22 cellular contexts compared by ENCODE assay signal in the genomic region with DNA sequence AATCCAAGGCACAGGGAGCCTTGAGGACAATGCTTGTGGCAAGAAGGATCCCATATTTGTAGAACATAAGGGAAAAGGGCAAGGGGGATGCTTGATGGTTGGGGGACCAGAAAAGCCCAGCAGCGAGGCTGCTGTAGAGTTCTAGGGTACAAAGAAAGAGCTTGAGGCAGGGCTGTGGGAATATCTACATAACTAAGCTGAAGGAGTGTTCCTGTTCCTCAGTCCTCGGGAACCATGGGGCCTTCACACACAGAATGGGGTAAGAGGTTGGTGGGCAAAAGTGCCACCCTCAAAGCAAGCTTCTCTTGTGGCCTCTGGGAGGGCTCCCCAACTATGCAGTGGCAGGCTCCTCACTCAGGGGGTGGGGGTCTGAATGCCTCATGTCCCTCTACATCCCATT.
"Had no signal": no experiment of that assay in that cellular context is flagged by ENCODE, and none has a peak within 500 bp of the region (broad histone marks: within the 10 kb centered on the region; RNA-seq: fewer than 3 reads in every experiment).

No MANE protein-coding gene starts in this region.

- H3K27ac Mint-ChIP-seq: mesothelial cell of epicardium; naive thymus-derived CD4-positive, alpha-beta T cell; nephron; neural progenitor cell had no signal

- ATAC-seq: left lung; naive thymus-derived CD4-positive, alpha-beta T cell; sciatic nerve; stimulated activated naive CD8-positive, alpha-beta T cell treated with anti-CD3 and anti-CD28 coated beads, Interleukin-15, amount 100 ng/mL, for 72 hours had no signal

- H3K27ac ChIP-seq: coronary artery, left lung, neural progenitor cell, prostate gland, right atrium auricular region, thyroid gland, vagina had no signal

- H3K9me3 ChIP-seq: left lung, prostate gland, thyroid gland, vagina had no signal

- H3K4me1 Mint-ChIP-seq: mesothelial cell of epicardium; nephron; neural progenitor cell; stimulated activated naive CD8-positive, alpha-beta T cell treated with anti-CD3 and anti-CD28 coated beads, Interleukin-15, amount 100 ng/mL, for 72 hours had no signal

- H3K9me3 Mint-ChIP-seq: stimulated activated naive CD8-positive, alpha-beta T cell treated with anti-CD3 and anti-CD28 coated beads, Interleukin-15, amount 100 ng/mL, for 72 hours had no signal

- H3K4me3 ChIP-seq: coronary artery, left lung, neural progenitor cell, prostate gland, right atrium auricular region, smooth muscle cell, thyroid gland, vagina had no signal

- DNase-seq: effector CD4-positive, alpha-beta T cell; kidney; left lung; mesenchymal stem cell; naive thymus-derived CD4-positive, alpha-beta T cell; stimulated activated CD4-positive, alpha-beta T cell treated with anti-CD3 and anti-CD28 coated beads, Interleukin-12 subunit alpha, Interleukin-12 subunit beta, amount 100 ng/mL, for 4 hours; stimulated activated CD4-positive, alpha-beta T cell treated with anti-CD3 and anti-CD28 coated beads, Interleukin-1b, Interleukin-23, amount 100 ng/mL, for 48 hours; stimulated activated CD4-positive, alpha-beta T cell treated with anti-CD3 and anti-CD28 coated beads, Interleukin-4, amount 100 ng/mL, for 1 hour; stimulated activated CD8-positive, alpha-beta memory T cell treated with anti-CD3 and anti-CD28 coated beads, Interleukin-4, amount 100 ng/mL, for 48 hours; stimulated activated naive CD4-positive, alpha-beta T cell; stimulated activated naive CD8-positive, alpha-beta T cell treated with anti-CD3 and anti-CD28 coated beads, Interleukin-15, amount 100 ng/mL, for 72 hours; thyroid gland; trophoblast cell had no signal

- H3K36me3 ChIP-seq: left lung, neural progenitor cell, prostate gland, right atrium auricular region, thyroid gland, vagina had no signal

- H3K27me3 ChIP-seq: left lung, right atrium auricular region, thyroid gland, vagina had no signal

- H2AFZ ChIP-seq: neural progenitor cell had no signal

- H3K4me3 Mint-ChIP-seq: mesothelial cell of epicardium; naive thymus-derived CD4-positive, alpha-beta T cell; nephron; neural progenitor cell; stimulated activated naive CD8-positive, alpha-beta T cell treated with anti-CD3 and anti-CD28 coated beads, Interleukin-15, amount 100 ng/mL, for 72 hours had no signal

- H3K36me3 Mint-ChIP-seq: mesothelial cell of epicardium, neural progenitor cell had no signal

- H3K4me2 ChIP-seq: neural progenitor cell, smooth muscle cell had no signal

- H3K4me1 ChIP-seq: neural progenitor cell, prostate gland, thyroid gland, vagina had no signal
